Comparison of ENCODE assay signal across 1 cellular context in the genomic region with DNA sequence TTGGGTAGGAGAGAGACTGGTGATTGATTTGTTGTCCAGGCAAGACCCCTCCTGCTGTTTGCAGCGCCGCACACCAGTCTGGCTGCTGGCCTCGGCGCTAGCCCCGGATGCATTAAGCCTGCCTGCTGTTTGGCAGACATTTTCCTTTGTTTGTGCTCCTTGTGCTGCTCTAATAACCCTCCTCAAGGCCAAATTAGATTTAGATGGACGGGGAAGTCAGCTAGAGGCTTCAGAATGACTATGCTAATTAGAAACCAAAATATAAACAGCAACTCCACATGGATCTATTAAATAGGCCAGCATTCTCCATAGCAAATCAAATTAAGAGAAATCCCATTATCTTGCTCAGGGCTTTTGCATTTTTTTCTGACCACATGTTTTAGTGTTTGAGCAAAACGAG.
TF ChIP-seq lines count a peak whose summit lies in the region.

No MANE protein-coding gene starts in this region.

TF ChIP-seq in HEK293T, 16 proteins besides CTCF, POLR2A, EP300 and RAD21 (continued from another document):
- TF ChIP-seq, protein P1, sequence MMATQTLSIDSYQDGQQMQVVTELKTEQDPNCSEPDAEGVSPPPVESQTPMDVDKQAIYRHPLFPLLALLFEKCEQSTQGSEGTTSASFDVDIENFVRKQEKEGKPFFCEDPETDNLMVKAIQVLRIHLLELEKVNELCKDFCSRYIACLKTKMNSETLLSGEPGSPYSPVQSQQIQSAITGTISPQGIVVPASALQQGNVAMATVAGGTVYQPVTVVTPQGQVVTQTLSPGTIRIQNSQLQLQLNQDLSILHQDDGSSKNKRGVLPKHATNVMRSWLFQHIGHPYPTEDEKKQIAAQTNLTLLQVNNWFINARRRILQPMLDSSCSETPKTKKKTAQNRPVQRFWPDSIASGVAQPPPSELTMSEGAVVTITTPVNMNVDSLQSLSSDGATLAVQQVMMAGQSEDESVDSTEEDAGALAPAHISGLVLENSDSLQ (IDR thresholded peaks at IDR 0.05): no peak
- TF ChIP-seq BHLHE40 (IDR thresholded peaks at IDR 0.05; ENCODE audit: borderline replicate concordance): no peak
